ENCODE assay signal across 1 cellular context in the genomic region with DNA sequence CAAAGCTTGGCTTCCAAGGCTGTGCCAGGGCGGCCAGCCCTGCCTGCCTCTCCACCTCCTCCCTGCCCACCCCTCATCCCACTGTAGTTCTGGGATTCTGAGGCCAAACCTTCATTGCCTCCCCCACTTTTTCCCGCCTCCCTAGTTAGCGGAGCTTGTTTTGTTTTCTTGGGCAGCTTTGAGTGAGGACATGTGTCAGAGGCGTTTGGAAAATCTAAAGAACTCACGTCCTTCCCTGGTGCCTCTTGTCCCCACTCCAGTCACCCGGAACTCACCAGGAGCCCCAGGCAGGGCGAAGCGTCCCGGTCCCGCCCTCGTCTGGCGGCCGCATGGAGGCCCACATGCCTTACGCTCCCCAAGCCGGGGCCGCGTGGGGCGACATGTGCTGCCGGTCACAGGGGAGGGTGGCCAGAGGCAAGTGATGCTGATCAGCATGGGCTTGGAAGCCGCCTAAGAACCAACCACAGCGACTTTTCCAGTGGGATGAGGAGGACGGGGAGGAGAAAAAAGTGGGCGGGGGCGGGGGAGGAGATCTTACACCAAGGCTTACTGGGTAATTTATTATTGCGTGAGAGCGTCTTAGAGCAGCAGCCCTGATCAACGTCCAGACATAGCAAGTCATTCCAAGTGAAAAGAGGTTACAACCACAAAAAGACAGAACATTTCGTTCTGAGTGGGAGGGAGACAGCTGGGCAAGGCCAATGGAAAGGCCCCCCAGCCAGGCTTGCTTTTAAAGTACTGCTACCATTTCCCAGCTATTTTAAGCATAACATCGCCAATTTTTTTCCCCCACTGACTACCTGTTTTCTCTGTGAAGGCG.
TF ChIP-seq lines count a peak whose summit lies in the region.

No MANE protein-coding gene starts in this region.

TF ChIP-seq in K562, 482 proteins besides CTCF, POLR2A, EP300 and RAD21 (continued from another document and continues in another):
- TF ChIP-seq, protein P1, sequence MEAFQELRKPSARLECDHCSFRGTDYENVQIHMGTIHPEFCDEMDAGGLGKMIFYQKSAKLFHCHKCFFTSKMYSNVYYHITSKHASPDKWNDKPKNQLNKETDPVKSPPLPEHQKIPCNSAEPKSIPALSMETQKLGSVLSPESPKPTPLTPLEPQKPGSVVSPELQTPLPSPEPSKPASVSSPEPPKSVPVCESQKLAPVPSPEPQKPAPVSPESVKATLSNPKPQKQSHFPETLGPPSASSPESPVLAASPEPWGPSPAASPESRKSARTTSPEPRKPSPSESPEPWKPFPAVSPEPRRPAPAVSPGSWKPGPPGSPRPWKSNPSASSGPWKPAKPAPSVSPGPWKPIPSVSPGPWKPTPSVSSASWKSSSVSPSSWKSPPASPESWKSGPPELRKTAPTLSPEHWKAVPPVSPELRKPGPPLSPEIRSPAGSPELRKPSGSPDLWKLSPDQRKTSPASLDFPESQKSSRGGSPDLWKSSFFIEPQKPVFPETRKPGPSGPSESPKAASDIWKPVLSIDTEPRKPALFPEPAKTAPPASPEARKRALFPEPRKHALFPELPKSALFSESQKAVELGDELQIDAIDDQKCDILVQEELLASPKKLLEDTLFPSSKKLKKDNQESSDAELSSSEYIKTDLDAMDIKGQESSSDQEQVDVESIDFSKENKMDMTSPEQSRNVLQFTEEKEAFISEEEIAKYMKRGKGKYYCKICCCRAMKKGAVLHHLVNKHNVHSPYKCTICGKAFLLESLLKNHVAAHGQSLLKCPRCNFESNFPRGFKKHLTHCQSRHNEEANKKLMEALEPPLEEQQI (IDR thresholded peaks at IDR 0.05) = no peak
- TF ChIP-seq NBN (IDR thresholded peaks at IDR 0.05; ENCODE audit: low read depth) = peak; percentile 77; the same call in 1 of the 2 replicates
- TF ChIP-seq SRSF1 (IDR thresholded peaks at IDR 0.05; ENCODE audit: low read depth, low read length) = no peak
- TF ChIP-seq SAP30 (IDR thresholded peaks at IDR 0.05; ENCODE audit: borderline replicate concordance, insufficient read depth, low read depth, low read length, poor library complexity, severe bottlenecking) = peak; percentile 45
- TF ChIP-seq ZNF561 (CRISPR knock-in tag; conservative IDR thresholded peaks at IDR 0.05) = no peak
- TF ChIP-seq E2F3 (CRISPR knock-in tag; IDR thresholded peaks at IDR 0.05) = no peak
- TF ChIP-seq SMARCB1 (IDR thresholded peaks at IDR 0.05; ENCODE audit: insufficient read length, low read depth) = no peak
- TF ChIP-seq, protein P2, sequence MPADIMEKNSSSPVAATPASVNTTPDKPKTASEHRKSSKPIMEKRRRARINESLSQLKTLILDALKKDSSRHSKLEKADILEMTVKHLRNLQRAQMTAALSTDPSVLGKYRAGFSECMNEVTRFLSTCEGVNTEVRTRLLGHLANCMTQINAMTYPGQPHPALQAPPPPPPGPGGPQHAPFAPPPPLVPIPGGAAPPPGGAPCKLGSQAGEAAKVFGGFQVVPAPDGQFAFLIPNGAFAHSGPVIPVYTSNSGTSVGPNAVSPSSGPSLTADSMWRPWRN (IDR thresholded peaks at IDR 0.05; ENCODE audit: low read depth) = no peak
- TF ChIP-seq, protein P3, sequence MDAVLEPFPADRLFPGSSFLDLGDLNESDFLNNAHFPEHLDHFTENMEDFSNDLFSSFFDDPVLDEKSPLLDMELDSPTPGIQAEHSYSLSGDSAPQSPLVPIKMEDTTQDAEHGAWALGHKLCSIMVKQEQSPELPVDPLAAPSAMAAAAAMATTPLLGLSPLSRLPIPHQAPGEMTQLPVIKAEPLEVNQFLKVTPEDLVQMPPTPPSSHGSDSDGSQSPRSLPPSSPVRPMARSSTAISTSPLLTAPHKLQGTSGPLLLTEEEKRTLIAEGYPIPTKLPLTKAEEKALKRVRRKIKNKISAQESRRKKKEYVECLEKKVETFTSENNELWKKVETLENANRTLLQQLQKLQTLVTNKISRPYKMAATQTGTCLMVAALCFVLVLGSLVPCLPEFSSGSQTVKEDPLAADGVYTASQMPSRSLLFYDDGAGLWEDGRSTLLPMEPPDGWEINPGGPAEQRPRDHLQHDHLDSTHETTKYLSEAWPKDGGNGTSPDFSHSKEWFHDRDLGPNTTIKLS (IDR thresholded peaks at IDR 0.05; ENCODE audit: borderline replicate concordance, low read depth) = no peak; the same call in 1 of the 2 replicates
- TF ChIP-seq CAMTA2 (CRISPR knock-in tag; conservative IDR thresholded peaks at IDR 0.05) = no peak
- TF ChIP-seq FOXA3 (CRISPR knock-in tag; conservative IDR thresholded peaks at IDR 0.05 in 1 of 2, IDR thresholded peaks at IDR 0.05 in 1 of 2) = peak in 1 of 2 experiments; percentile 41; a peak in 1 of 4 replicates
- no peak for TF ChIP-seq PTRF (tag; IDR thresholded peaks at IDR 0.05)
- TF ChIP-seq, protein P4, sequence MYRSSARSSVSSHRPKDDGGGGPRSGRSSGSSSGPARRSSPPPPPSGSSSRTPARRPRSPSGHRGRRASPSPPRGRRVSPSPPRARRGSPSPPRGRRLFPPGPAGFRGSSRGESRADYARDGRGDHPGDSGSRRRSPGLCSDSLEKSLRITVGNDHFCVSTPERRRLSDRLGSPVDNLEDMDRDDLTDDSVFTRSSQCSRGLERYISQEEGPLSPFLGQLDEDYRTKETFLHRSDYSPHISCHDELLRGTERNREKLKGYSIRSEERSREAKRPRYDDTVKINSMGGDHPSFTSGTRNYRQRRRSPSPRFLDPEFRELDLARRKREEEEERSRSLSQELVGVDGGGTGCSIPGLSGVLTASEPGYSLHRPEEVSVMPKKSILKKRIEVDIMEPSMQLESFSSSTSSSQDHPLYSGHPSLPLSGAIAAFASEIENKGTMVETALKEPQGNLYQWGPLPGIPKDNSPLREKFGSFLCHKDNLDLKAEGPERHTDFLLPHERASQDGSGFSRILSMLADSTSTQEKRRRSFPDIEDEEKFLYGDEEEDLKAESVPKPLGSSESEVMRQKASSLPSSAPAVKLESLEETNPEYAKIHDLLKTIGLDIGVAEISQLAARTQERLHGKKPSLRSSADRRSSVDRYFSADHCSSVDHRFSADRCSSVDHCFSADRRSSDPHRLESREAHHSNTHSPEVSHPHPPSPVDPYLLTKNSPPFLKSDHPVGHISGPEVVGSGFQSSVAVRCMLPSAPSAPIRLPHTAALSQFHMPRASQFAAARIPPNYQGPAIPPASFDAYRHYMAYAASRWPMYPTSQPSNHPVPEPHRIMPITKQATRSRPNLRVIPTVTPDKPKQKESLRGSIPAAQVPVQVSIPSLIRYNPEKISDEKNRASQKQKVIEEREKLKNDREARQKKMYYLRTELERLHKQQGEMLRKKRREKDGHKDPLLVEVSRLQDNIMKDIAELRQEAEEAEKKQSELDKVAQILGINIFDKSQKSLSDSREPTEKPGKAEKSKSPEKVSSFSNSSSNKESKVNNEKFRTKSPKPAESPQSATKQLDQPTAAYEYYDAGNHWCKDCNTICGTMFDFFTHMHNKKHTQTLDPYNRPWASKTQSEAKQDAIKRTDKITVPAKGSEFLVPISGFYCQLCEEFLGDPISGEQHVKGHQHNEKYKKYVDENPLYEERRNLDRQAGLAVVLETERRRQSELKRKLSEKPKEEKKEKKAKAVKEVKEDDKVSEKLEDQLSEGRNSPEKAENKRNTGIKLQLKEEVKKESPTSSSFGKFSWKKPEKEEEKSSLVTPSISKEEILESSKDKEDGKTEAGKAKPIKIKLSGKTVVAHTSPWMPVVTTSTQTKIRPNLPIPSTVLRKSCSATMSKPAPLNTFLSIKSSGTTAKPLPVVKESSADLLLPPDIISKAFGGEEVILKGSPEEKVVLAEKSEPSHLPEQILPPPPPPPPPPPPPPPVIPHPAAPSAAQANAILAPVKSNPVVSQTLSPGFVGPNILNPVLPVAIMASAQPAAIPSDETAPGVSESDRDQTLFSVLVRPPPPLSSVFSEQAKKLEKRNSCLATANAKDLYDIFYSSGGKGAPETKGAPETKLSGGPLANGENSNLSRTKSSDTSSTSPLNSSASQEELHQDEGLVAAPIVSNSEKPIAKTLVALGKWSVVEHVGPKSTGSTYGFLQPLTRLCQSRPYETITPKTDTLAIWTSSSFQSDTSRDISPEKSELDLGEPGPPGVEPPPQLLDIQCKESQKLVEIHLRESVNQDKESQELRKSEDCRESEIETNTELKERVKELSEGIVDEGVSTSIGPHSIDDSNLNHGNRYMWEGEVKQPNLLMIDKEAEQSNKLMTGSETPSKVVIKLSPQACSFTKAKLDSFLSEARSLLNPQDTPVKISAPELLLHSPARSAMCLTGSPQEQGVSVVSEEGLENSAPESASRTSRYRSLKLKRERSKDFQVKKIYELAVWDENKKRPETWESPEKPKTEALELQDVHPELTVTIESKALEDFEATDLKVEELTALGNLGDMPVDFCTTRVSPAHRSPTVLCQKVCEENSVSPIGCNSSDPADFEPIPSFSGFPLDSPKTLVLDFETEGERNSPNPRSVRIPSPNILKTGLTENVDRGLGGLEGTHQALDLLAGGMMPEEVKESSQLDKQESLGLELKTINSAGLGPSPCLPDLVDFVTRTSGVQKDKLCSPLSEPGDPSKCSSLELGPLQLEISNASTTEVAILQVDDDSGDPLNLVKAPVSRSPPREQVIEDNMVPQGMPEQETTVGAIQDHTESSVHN (IDR thresholded peaks at IDR 0.05; ENCODE audit: borderline replicate concordance in 1 of 2, low read depth in 1 of 2) = no peak
- TF ChIP-seq, protein P5, sequence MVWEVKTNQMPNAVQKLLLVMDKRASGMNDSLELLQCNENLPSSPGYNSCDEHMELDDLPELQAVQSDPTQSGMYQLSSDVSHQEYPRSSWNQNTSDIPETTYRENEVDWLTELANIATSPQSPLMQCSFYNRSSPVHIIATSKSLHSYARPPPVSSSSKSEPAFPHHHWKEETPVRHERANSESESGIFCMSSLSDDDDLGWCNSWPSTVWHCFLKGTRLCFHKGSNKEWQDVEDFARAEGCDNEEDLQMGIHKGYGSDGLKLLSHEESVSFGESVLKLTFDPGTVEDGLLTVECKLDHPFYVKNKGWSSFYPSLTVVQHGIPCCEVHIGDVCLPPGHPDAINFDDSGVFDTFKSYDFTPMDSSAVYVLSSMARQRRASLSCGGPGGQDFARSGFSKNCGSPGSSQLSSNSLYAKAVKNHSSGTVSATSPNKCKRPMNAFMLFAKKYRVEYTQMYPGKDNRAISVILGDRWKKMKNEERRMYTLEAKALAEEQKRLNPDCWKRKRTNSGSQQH (CRISPR knock-in tag; IDR thresholded peaks at IDR 0.05) = no peak
- TF ChIP-seq FOXM1 (IDR thresholded peaks at IDR 0.05; ENCODE audit: low read depth) = no peak; the same call in 1 of the 2 replicates
- TF ChIP-seq FOXM1 (CRISPR knock-in tag; IDR thresholded peaks at IDR 0.05; ENCODE audit: low read depth) = 0 out of 2 replicates have a peak, but pooled peaks have one; percentile 57
- 0 out of 2 replicates have a peak, but pooled peaks have one; percentile 35 for TF ChIP-seq ZNF224 (CRISPR knock-in tag; IDR thresholded peaks at IDR 0.05)
- no peak for TF ChIP-seq TRIM24 (IDR thresholded peaks at IDR 0.05)
- no peak for TF ChIP-seq STAT5B (CRISPR knock-in tag; IDR thresholded peaks at IDR 0.05)
- TF ChIP-seq CBFB (CRISPR knock-in tag; IDR thresholded peaks at IDR 0.05) = peak; percentile 71; the same call in 1 of the 2 replicates
- no peak for TF ChIP-seq RAD51 (IDR thresholded peaks at IDR 0.05; ENCODE audit: borderline replicate concordance, low read depth)
- no peak for TF ChIP-seq LARP7 (IDR thresholded peaks at IDR 0.05)
- TF ChIP-seq ZNF830 (CRISPR knock-in tag; IDR thresholded peaks at IDR 0.05) = no peak
- TF ChIP-seq MYC (IDR thresholded peaks at IDR 0.05; ENCODE audit: low read depth, low read length) = peak; percentile 99
- peak; percentile 89; the same call in 1 of the 2 replicates for TF ChIP-seq MYC (CRISPR knock-in tag; IDR thresholded peaks at IDR 0.05; ENCODE audit: borderline replicate concordance, low read depth)
- no peak for TF ChIP-seq GABPB2 (CRISPR knock-in tag; conservative IDR thresholded peaks at IDR 0.05)
- TF ChIP-seq HNRNPUL1 (IDR thresholded peaks at IDR 0.05; ENCODE audit: low read length) = no peak
- TF ChIP-seq KLF16 (IDR thresholded peaks at IDR 0.05) = no peak
- TF ChIP-seq RBM25 (IDR thresholded peaks at IDR 0.05; ENCODE audit: low read depth, low read length, severe bottlenecking) = no peak
- no peak for TF ChIP-seq MYBL2 (IDR thresholded peaks at IDR 0.05; ENCODE audit: low read depth)
- no peak for TF ChIP-seq MYBL2 (CRISPR knock-in tag; IDR thresholded peaks at IDR 0.05; ENCODE audit: borderline replicate concordance)
- TF ChIP-seq ZNF586 (CRISPR knock-in tag; conservative IDR thresholded peaks at IDR 0.05) = no peak
- TF ChIP-seq POLR3A (IDR thresholded peaks at IDR 0.05; ENCODE audit: borderline replicate concordance, extremely low read depth, insufficient read depth, insufficient read length) = no peak
- TF ChIP-seq SNRNP70 (optimal IDR thresholded peaks at IDR 0.05; ENCODE audit: low read depth, low read length) = no peak
- TF ChIP-seq, protein P6, sequence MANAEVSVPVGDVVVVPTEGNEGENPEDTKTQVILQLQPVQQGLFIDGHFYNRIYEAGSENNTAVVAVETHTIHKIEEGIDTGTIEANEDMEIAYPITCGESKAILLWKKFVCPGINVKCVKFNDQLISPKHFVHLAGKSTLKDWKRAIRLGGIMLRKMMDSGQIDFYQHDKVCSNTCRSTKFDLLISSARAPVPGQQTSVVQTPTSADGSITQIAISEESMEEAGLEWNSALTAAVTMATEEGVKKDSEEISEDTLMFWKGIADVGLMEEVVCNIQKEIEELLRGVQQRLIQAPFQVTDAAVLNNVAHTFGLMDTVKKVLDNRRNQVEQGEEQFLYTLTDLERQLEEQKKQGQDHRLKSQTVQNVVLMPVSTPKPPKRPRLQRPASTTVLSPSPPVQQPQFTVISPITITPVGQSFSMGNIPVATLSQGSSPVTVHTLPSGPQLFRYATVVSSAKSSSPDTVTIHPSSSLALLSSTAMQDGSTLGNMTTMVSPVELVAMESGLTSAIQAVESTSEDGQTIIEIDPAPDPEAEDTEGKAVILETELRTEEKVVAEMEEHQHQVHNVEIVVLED (CRISPR knock-in tag; IDR thresholded peaks at IDR 0.05) = no peak
- TF ChIP-seq MEF2D (tag; conservative IDR thresholded peaks at IDR 0.05; ENCODE audit: low read depth) = no peak
- TF ChIP-seq, protein P7, sequence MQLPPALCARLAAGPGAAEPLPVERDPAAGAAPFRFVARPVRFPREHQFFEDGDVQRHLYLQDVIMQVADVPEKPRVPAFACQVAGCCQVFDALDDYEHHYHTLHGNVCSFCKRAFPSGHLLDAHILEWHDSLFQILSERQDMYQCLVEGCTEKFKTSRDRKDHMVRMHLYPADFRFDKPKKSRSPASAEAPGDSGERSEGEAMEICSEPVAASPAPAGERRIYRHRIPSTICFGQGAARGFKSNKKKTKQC (CRISPR knock-in tag; IDR thresholded peaks at IDR 0.05) = peak; percentile 84
- TF ChIP-seq, protein P8, sequence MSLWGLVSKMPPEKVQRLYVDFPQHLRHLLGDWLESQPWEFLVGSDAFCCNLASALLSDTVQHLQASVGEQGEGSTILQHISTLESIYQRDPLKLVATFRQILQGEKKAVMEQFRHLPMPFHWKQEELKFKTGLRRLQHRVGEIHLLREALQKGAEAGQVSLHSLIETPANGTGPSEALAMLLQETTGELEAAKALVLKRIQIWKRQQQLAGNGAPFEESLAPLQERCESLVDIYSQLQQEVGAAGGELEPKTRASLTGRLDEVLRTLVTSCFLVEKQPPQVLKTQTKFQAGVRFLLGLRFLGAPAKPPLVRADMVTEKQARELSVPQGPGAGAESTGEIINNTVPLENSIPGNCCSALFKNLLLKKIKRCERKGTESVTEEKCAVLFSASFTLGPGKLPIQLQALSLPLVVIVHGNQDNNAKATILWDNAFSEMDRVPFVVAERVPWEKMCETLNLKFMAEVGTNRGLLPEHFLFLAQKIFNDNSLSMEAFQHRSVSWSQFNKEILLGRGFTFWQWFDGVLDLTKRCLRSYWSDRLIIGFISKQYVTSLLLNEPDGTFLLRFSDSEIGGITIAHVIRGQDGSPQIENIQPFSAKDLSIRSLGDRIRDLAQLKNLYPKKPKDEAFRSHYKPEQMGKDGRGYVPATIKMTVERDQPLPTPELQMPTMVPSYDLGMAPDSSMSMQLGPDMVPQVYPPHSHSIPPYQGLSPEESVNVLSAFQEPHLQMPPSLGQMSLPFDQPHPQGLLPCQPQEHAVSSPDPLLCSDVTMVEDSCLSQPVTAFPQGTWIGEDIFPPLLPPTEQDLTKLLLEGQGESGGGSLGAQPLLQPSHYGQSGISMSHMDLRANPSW (CRISPR knock-in tag; IDR thresholded peaks at IDR 0.05) = no peak
- no peak for TF ChIP-seq MEF2A (IDR thresholded peaks at IDR 0.05; ENCODE audit: control insufficient read depth, low read depth, low read length)
- TF ChIP-seq DIDO1 (tag; IDR thresholded peaks at IDR 0.05; ENCODE audit: low read depth) = no peak
